Comparison of ENCODE assay signal across 22 cellular contexts in genomic region chr9:94325583-94325982, GRCh38. TPM values are rescaled to one million over a fixed set of nuclear protein-coding genes. Genes with fewer than 3 reads are reported as not detected.
"Had no signal": no experiment of that assay in that cellular context is flagged by ENCODE, and none has a peak within 500 bp of the region (broad histone marks: within the 10 kb centered on the region; RNA-seq: fewer than 3 reads in every experiment).

No MANE protein-coding gene starts in this region.

RNA-seq across cellular contexts. Expression of gene NUTM2F, which starts 2.9 kb away (rescaled TPM):
- total RNA-seq: heart left ventricle; kidney; left ventricle myocardium inferior; lower leg skin; lung microvascular endothelial cell; mesenteric fat pad; mucosa of descending colon; myocyte; naive thymus-derived CD4-positive, alpha-beta T cell; natural killer cell treated with Interleukin-12 subunit alpha and Interleukin-12 subunit beta and Interleukin-15 and Interleukin-18, amount 100 ng/mL, for 72 hours; occipital lobe; osteocyte; posterior vena cava; pulmonary artery endothelial cell; renal cortical epithelial cell; right cardiac atrium; sciatic nerve; spleen; subcutaneous adipose tissue; thoracic aorta; urinary bladder; vagina had no signal
